ENCODE assay signal across 9 cellular contexts in the genomic region with DNA sequence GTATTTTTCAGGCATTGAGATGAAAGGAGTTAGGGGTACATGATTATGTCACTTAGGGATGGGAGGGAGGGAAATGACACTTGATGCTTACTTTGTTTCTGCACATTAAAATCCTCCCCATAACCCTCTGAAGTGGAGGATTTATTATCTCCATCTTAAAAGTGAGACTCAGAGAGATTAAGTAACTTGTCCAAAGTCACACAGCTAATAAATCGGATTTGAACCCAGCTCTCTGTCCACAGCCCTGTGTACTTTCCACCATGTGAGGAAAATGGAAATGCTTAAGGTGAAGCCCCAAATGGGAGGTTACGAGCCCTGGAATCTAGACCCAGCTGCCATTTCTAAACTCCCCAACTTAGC. TPM values are rescaled to one million over a fixed set of nuclear protein-coding genes. Genes with fewer than 3 reads are reported as not detected.
DNase-seq lines count a peak whose midpoint lies in the region; ATAC-seq and TF ChIP-seq lines count a peak whose summit lies in the region.
"Had no signal": no experiment of that assay in that cellular context is flagged by ENCODE, and none has a peak within 500 bp of the region (broad histone marks: within the 10 kb centered on the region; RNA-seq: fewer than 3 reads in every experiment).

No MANE protein-coding gene starts in this region.

- peaks cover 69% of the 10 kb centered on the region for H3K4me1 ChIP-seq in HUES6 (ENCODE audit: control insufficient read depth, insufficient read depth, low read length)
- H3K4me1 ChIP-seq in muscle layer of colon (ENCODE audit: insufficient read depth, low read length), result peaks cover 63% of the 10 kb centered on the region
- H3K4me1 ChIP-seq in tibial artery, result peaks cover 5 to 100% (median 89%) of the 10 kb centered on the region in 4 donors

- H3K9ac ChIP-seq in HUES6 (ENCODE audit: low read length) (peak overlapping the region; percentile 18), muscle layer of colon (ENCODE audit: low read length) (no peak overlapping the region)

- DNase-seq in tibial artery, result no peak
- DNase-seq in occipital lobe (lab: John Stamatoyannopoulos, UW), result no peak
- no peak for DNase-seq in NCI-H226
- DNase-seq: uterus had no signal

- peaks cover 18% of the 10 kb centered on the region for H3K36me3 ChIP-seq in HUES6 (ENCODE audit: control insufficient read depth, insufficient read depth, low read length)
- H3K36me3 ChIP-seq in muscle layer of colon (ENCODE audit: insufficient read depth, low read length), result no peaks in the 10 kb centered on the region
- no peaks in the 10 kb centered on the region for H3K36me3 ChIP-seq in tibial artery
- H3K36me3 ChIP-seq: uterus had no signal

- no peaks in the 10 kb centered on the region for H3K9me3 ChIP-seq in HUES6 (ENCODE audit: control insufficient read depth, insufficient read depth, low read depth, low read length)
- H3K9me3 ChIP-seq in muscle layer of colon (ENCODE audit: low read length), result no peaks in the 10 kb centered on the region
- no peaks in the 10 kb centered on the region for H3K9me3 ChIP-seq in tibial artery
- H3K9me3 ChIP-seq: uterus had no signal

- intact Hi-C loops in tibial artery (cut with DNase I; ENCODE audit: low total_unique reads), result no loop called here

- H3K27me3 ChIP-seq in HUES6 (ENCODE audit: control insufficient read depth, insufficient read depth, low read length), result no peaks in the 10 kb centered on the region
- H3K27me3 ChIP-seq in muscle layer of colon (ENCODE audit: control insufficient read depth in 1 of 2, insufficient read depth in 2 of 2, low read length in 2 of 2), result no peaks in the 10 kb centered on the region
- H3K27me3 ChIP-seq in tibial artery, result no peaks in the 10 kb centered on the region
- H3K27me3 ChIP-seq: uterus had no signal

- peak overlapping the region; percentile 21; the same call in 1 of the 2 replicates for H3K27ac ChIP-seq in HUES6 (ENCODE audit: low read depth, low read length)
- H3K27ac ChIP-seq in cingulate gyrus (ENCODE audit: low read depth, low read length), result peak overlapping the region; percentile 34
- peak overlapping the region; percentile 29 for H3K27ac ChIP-seq in muscle layer of colon (ENCODE audit: low read depth, low read length)
- peak overlapping the region; percentile 71 to 87 for H3K27ac ChIP-seq in tibial artery

- ATAC-seq in HG02642 (IDR thresholded peaks at IDR 0.05; ENCODE audit: poor library complexity, unreplicated experiment), result no peak
- ATAC-seq: activated naive CD4-positive, alpha-beta T cell treated with anti-CD3 and anti-CD28 coated beads, Interleukin-2, amount 50 U/mL, for 72 hours had no signal

- TF ChIP-seq CTCF in tibial artery (IDR thresholded peaks at IDR 0.05), result no peak

- H3K4me3 ChIP-seq in HUES6 (ENCODE audit: low read depth, low read length), result 0 out of 2 replicates have a peak overlapping the region, but pooled peaks have one; percentile 7
- H3K4me3 ChIP-seq in muscle layer of colon (ENCODE audit: low read depth in 1 of 2, low read length in 2 of 2), result no peak overlapping the region
- H3K4me3 ChIP-seq in tibial artery, result no peak overlapping the region
- H3K4me3 ChIP-seq: uterus had no signal

RNA-seq across cellular contexts. Expression of a gene that starts 58.6 kb away (rescaled TPM):
- 98.4 TPM for total RNA-seq in occipital lobe

Comparison
In these comparisons a context has a peak if more than half of its experiments do, and no peak if none do; other contexts are left out.
1. H3K27ac ChIP-seq: peak in every context shown above with its lines; median percentile 79 in tibial artery; 34 in cingulate gyrus; 29 in muscle layer of colon; 21 in HUES6.